22 cellular contexts compared by ENCODE assay signal in the genomic region with DNA sequence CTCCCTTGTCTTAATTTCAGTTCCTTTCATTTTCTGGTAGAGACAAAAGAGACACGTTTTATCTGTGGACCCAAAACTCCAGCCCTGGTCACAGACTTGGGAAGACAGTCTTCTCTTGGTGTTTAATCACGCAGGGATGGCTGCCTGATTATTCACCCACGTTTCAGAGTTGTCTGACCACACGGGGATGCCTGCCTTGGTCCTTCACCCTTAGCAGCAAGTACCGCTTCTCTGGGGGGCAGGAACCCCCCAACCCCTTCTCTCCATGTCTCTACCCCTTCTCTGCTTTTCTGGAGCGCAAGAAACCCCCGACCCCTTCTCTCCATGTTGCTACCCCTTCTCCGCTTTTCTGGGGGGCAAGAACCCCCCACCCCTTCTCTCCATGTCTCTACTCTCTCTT.
"Had no signal": no experiment of that assay in that cellular context is flagged by ENCODE, and none has a peak within 500 bp of the region (broad histone marks: within the 10 kb centered on the region; RNA-seq: fewer than 3 reads in every experiment).

No MANE protein-coding gene starts in this region.

- H3K36me3 ChIP-seq: colonic mucosa, heart right ventricle, uterus had no signal

- H3K27ac Mint-ChIP-seq: activated B cell treated with CpG ODN at 0.5 μM for 24 hours; activated CD4-positive, alpha-beta T cell treated with anti-CD3 and anti-CD28 coated beads for 36 hours; activated naive CD8-positive, alpha-beta T cell treated with anti-CD3 and anti-CD28 coated beads for 36 hours; activated T-helper 2 cell treated with anti-CD3 and anti-CD28 coated beads, Interferon-gamma antibody, Interleukin-2, Interleukin-4, amounts not matched to agents 10 μg/mL and 5 μg/mL and 100 μg/mL, durations not matched to agents 14 hours and 24 hours and 36 hours; stimulated activated memory B cell treated with anti-CD40 and anti-IgM and Interleukin-4, amounts not matched to agents 10 μg/mL and 1 μg/mL and 100 μg/mL, for 72 hours had no signal

- H3K9me3 ChIP-seq: colonic mucosa, heart right ventricle, mucosa of descending colon, testis, uterus had no signal

- DNase-seq: activated B cell treated with CpG ODN at 0.5 μM for 24 hours; activated CD4-positive, alpha-beta T cell treated with anti-CD3 and anti-CD28 coated beads for 36 hours; activated CD4-positive, alpha-beta T cell treated with anti-CD3 and anti-CD28 coated beads, Interleukin-2, amount 50 U/mL, for 4 hours; activated CD8-positive, alpha-beta memory T cell treated with anti-CD3 and anti-CD28 coated beads, Interleukin-2, amount 50 U/mL, for 48 hours; activated naive CD4-positive, alpha-beta T cell treated with Interleukin-2 at 50 U/mL for 16 hours; activated naive CD8-positive, alpha-beta T cell treated with anti-CD3 and anti-CD28 coated beads for 36 hours; activated T-cell treated with anti-CD3 and anti-CD28 coated beads, Interleukin-2, amount 50 U/mL, for 4 hours; colonic mucosa; dorsolateral prefrontal cortex; heart right ventricle; left cardiac atrium; mesenchymal stem cell; mucosa of descending colon; small intestine; stimulated activated CD4-positive, alpha-beta T cell treated with anti-CD3 and anti-CD28 coated beads, Interleukin-15, amount 100 ng/mL, for 24 hours; T1000; testis; trophoblast cell; uterus had no signal

- H3K27ac ChIP-seq: colonic mucosa, dorsolateral prefrontal cortex, heart right ventricle, testis, uterus had no signal

- H3K4me3 Mint-ChIP-seq: activated B cell treated with CpG ODN at 0.5 μM for 24 hours; activated CD4-positive, alpha-beta T cell treated with anti-CD3 and anti-CD28 coated beads for 36 hours; activated naive CD8-positive, alpha-beta T cell treated with anti-CD3 and anti-CD28 coated beads for 36 hours; activated T-cell treated with anti-CD3 and anti-CD28 coated beads, Interleukin-2, amount 50 U/mL, for 4 hours; stimulated activated memory B cell treated with anti-CD40 and anti-IgM and Interleukin-4, amounts not matched to agents 10 μg/mL and 1 μg/mL and 100 μg/mL, for 72 hours had no signal

- H3K4me3 ChIP-seq: colonic mucosa, dorsolateral prefrontal cortex, heart right ventricle, mucosa of descending colon, testis, uterus had no signal

- FAIRE-seq: bronchial epithelial cell, small intestine had no signal

- H3K36me3 Mint-ChIP-seq: activated naive CD8-positive, alpha-beta T cell treated with anti-CD3 and anti-CD28 coated beads for 36 hours had no signal

- H3K4me1 Mint-ChIP-seq: activated B cell treated with CpG ODN at 0.5 μM for 24 hours; activated CD4-positive, alpha-beta T cell treated with anti-CD3 and anti-CD28 coated beads for 36 hours; activated naive CD8-positive, alpha-beta T cell treated with anti-CD3 and anti-CD28 coated beads for 36 hours; stimulated activated memory B cell treated with anti-CD40 and anti-IgM and Interleukin-4, amounts not matched to agents 10 μg/mL and 1 μg/mL and 100 μg/mL, for 72 hours had no signal

- H3K9me3 Mint-ChIP-seq: activated B cell treated with CpG ODN at 0.5 μM for 24 hours; activated naive CD8-positive, alpha-beta T cell treated with anti-CD3 and anti-CD28 coated beads for 36 hours; activated T-cell treated with anti-CD3 and anti-CD28 coated beads, Interleukin-2, amount 50 U/mL, for 4 hours; activated T-helper 2 cell treated with anti-CD3 and anti-CD28 coated beads, Interferon-gamma antibody, Interleukin-2, Interleukin-4, amounts not matched to agents 10 μg/mL and 5 μg/mL and 100 μg/mL, durations not matched to agents 14 hours and 24 hours and 36 hours; stimulated activated memory B cell treated with anti-CD40 and anti-IgM and Interleukin-4, amounts not matched to agents 10 μg/mL and 1 μg/mL and 100 μg/mL, for 72 hours had no signal

- H3K4me1 ChIP-seq: colonic mucosa, heart right ventricle, testis, uterus had no signal

- H3K27me3 Mint-ChIP-seq: activated B cell treated with CpG ODN at 0.5 μM for 24 hours; activated CD4-positive, alpha-beta T cell treated with anti-CD3 and anti-CD28 coated beads for 36 hours; activated naive CD8-positive, alpha-beta T cell treated with anti-CD3 and anti-CD28 coated beads for 36 hours; stimulated activated memory B cell treated with anti-CD40 and anti-IgM and Interleukin-4, amounts not matched to agents 10 μg/mL and 1 μg/mL and 100 μg/mL, for 72 hours had no signal

- H3K27me3 ChIP-seq: colonic mucosa, dorsolateral prefrontal cortex, testis, uterus had no signal
